8 cellular contexts compared by ENCODE assay signal in the genomic region with DNA sequence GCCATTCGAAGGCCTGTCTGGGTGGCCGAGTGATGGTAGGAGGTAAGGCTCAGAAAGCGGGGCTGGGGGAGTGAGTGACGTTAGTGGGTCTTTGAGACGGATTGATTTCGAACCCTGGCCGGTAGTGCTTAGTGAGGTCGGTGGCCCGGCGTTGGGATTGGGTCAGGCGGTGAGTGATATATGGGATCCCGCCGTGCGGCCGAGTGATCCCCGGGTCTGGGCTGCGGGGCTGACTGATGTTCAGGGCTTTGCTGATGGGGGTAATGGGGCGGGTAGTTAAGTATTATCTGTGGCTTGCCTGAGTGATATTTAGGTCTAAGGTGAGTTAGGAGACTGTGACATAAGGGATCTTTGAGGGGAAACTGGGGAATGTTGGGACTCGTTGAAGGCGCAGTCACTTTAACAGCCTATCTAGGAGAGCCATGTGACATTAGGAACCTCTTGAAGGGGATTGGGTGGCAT. TPM values are rescaled to one million over a fixed set of nuclear protein-coding genes. Genes with fewer than 3 reads are reported as not detected.
DNase-seq lines count a peak whose midpoint lies in the region; ATAC-seq and TF ChIP-seq lines count a peak whose summit lies in the region.

No MANE protein-coding gene starts in this region.

- TF ChIP-seq CTCF in HFF-Myc (IDR thresholded peaks at IDR 0.05; ENCODE audit: low read depth, low read length, missing control alignments) (no peak), ascending aorta (IDR thresholded peaks at IDR 0.05) (no peak), kidney epithelial cell (IDR thresholded peaks at IDR 0.05; ENCODE audit: insufficient read depth, low read length, poor library complexity, severe bottlenecking) (no peak), testis (IDR thresholded peaks at IDR 0.05) (no peak)

- H3K9me3 ChIP-seq in ascending aorta (no peaks in the 10 kb centered on the region), testis (no peaks in the 10 kb centered on the region)

- H3K4me1 ChIP-seq in ascending aorta (peaks cover 0 to 14% of the 10 kb centered on the region in 2 donors), testis (peaks cover 9% of the 10 kb centered on the region)

- H3K27me3 ChIP-seq in ascending aorta (no peaks in the 10 kb centered on the region), kidney epithelial cell (ENCODE audit: control insufficient read depth, insufficient read depth, low read length) (no peaks in the 10 kb centered on the region), testis (no peaks in the 10 kb centered on the region)

- peaks cover 26 to 36% of the 10 kb centered on the region in 2 donors for H3K36me3 ChIP-seq in ascending aorta
- peaks cover 6% of the 10 kb centered on the region for H3K36me3 ChIP-seq in kidney epithelial cell (ENCODE audit: control insufficient read depth, insufficient read depth, low read length)
- no peaks in the 10 kb centered on the region for H3K36me3 ChIP-seq in testis (ENCODE audit: low read depth, missing control alignments)

- H3K4me3 ChIP-seq in HFF-Myc (replicated peaks; ENCODE audit: low read depth, low read length) (peak overlapping the region; percentile 95), ascending aorta (peak overlapping the region; percentile 75 to 76), kidney epithelial cell (ENCODE audit: low read depth, low read length) (peak overlapping the region; percentile 72), testis (peak overlapping the region; percentile 64 to 94)

- intact Hi-C loops in ascending aorta (cut with DNase I) (loop anchor here (1.0 to 10.0 kb wide), 5 partner anchors 25 to 313 kb away; partner anchors contain the start of genes AKT2, DYRK1B and MAP3K10), testis (cut with DNase I; ENCODE audit: low total_unique reads) (loop anchor here (10.0 kb wide), 1 partner anchor 127 kb away; the partner anchor contains the start of gene FBL)

- H3K27ac ChIP-seq in ascending aorta (peak overlapping the region; percentile 71 to 79), testis (peak overlapping the region; percentile 54 to 67)

- WGBS in testis, 2 donors: 1 to 3% methylated on average over 10 to 20 of the region's 20 CpGs

- TF ChIP-seq POLR2A in testis (IDR thresholded peaks at IDR 0.05): no peak

- no peak for ATAC-seq in GM18519 (IDR thresholded peaks at IDR 0.05; ENCODE audit: low FRiP score, unreplicated experiment)

- DNase-seq in AG08396 (ENCODE audit: low spot score) (peak; percentile 40), HFF-Myc (ENCODE audit: extremely low read depth, low read depth) (no peak), ascending aorta (ENCODE audit: low spot score in 2 of 2) (peak in 1 of 2 donors; percentile 64), kidney epithelial cell (ENCODE audit: low read depth) (no peak), testis (no peak), SW480 (ENCODE audit: low spot score) (no peak)
- DNase-seq in activated effector memory CD4-positive, alpha-beta T cell treated with anti-CD3 and anti-CD28 coated beads, Interleukin-2, amount 50 U/mL, for 16 hours: no peak

RNA-seq across cellular contexts. Expression of gene PSMC4, which starts 0.4 kb away (rescaled TPM):
- total RNA-seq in ascending aorta (122 TPM), kidney epithelial cell (105 and 149 TPM in 2 replicates), testis (10 to 100 TPM; 73.0 to 77.9 TPM)
- polyA plus RNA-seq in testis (ENCODE audit: insufficient read depth, low read depth, low replicate concordance): 114 TPM

RNA-seq across cellular contexts. Expression of gene ZNF546, which starts 25.4 kb away (rescaled TPM):
- total RNA-seq in ascending aorta (3.0 TPM), kidney epithelial cell (0.42 and 6.0 TPM in 2 replicates), testis (10 to 100 TPM; 19.6 to 21.7 TPM)
- polyA plus RNA-seq in testis (ENCODE audit: insufficient read depth, low read depth, low replicate concordance): 27.6 TPM

RNA-seq across cellular contexts. Expression of gene FCGBP, which starts 37.0 kb away (rescaled TPM):
- total RNA-seq in ascending aorta (21.2 TPM), kidney epithelial cell (0.17 and 0.89 TPM in 2 replicates), testis (10 to 100 TPM; 15.9 to 18.8 TPM)
- 6.7 TPM for polyA plus RNA-seq in testis (ENCODE audit: insufficient read depth, low read depth, low replicate concordance)
